ENCODE assay signal across 11 cellular contexts in the genomic region with DNA sequence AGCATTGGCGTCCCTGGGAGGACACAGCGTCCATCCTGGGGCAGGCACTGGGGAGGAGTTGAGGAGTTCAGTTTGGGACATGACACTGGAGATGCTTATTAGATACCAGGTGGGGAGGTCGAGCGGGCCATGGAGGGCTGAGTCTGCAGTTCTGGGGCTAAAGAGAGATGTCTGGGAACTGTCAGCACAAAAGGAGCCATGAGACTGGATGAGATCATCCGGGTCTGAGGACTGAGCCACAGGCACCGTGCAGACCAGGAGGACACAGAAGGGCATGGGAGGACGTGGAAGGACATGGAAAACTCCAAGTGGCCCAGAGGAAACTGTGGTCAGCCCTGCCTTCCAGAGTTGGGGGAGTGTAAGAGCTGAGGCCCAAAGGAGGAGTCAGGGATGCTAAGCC.
DNase-seq lines count a peak whose midpoint lies in the region; ATAC-seq lines count a peak whose summit lies in the region.
"Had no signal": no experiment of that assay in that cellular context is flagged by ENCODE, and none has a peak within 500 bp of the region (broad histone marks: within the 10 kb centered on the region; RNA-seq: fewer than 3 reads in every experiment).

No MANE protein-coding gene starts in this region.

- peaks cover 54% of the 10 kb centered on the region for H3K36me3 Mint-ChIP-seq in T-helper 1 cell treated with Interleukin-12 subunit alpha and Interleukin-12 subunit beta and Interleukin-4 antibody, amounts not matched to agents 30 μg/mL and 1 μg/mL, for 36 hours (ENCODE audit: low read depth)
- H3K36me3 Mint-ChIP-seq in activated CD4-positive, alpha-beta memory T cell treated with anti-CD3 and anti-CD28 coated beads, Interleukin-2, amount 10 ng/mL, durations not matched to agents 7 days and 5 days (ENCODE audit: low read depth): peaks cover 59% of the 10 kb centered on the region
- H3K36me3 Mint-ChIP-seq in immature natural killer cell: peaks cover 24 to 60% (median 24%) of the 10 kb centered on the region in 3 donors

- CTCF ChIA-PET in activated CD4-positive, alpha-beta memory T cell treated with anti-CD3 and anti-CD28 coated beads, Interleukin-2, amount 10 ng/mL, durations not matched to agents 7 days and 5 days (lab: Charles Lee): no interaction called here

- peak overlapping the region; percentile 37 for H3K27ac Mint-ChIP-seq in T-helper 1 cell treated with Interleukin-12 subunit alpha and Interleukin-12 subunit beta and Interleukin-4 antibody, amounts not matched to agents 30 μg/mL and 1 μg/mL, for 36 hours
- no peak overlapping the region for H3K27ac Mint-ChIP-seq in activated CD4-positive, alpha-beta memory T cell treated with anti-CD3 and anti-CD28 coated beads, Interleukin-2, amount 10 ng/mL, durations not matched to agents 7 days and 5 days
- peak overlapping the region; percentile 92 to 100 (median 100) for H3K27ac Mint-ChIP-seq in immature natural killer cell
- peak overlapping the region; percentile 8 to 77 for H3K27ac Mint-ChIP-seq in stimulated activated naive CD8-positive, alpha-beta T cell treated with anti-CD3 and anti-CD28 coated beads, Interleukin-15, amount 100 ng/mL, for 72 hours

- DNase-seq in T-helper 1 cell: no peak
- no peak for DNase-seq in activated CD4-positive, alpha-beta memory T cell treated with anti-CD3 and anti-CD28 coated beads, Interleukin-2, amount 10 ng/mL, durations not matched to agents 7 days and 5 days
- no peak for DNase-seq in immature natural killer cell
- DNase-seq in stimulated activated naive CD8-positive, alpha-beta T cell treated with anti-CD3 and anti-CD28 coated beads, Interleukin-15, amount 100 ng/mL, for 72 hours: no peak
- DNase-seq in foreskin melanocyte: no peak
- DNase-seq: 8988T, DMS153, NCI-H187 treated with DMSO at 0.1 percent for 48 hours had no signal

- no peaks in the 10 kb centered on the region for H3K27me3 Mint-ChIP-seq in T-helper 1 cell treated with Interleukin-12 subunit alpha and Interleukin-12 subunit beta and Interleukin-4 antibody, amounts not matched to agents 30 μg/mL and 1 μg/mL, for 36 hours (ENCODE audit: low read depth)
- H3K27me3 Mint-ChIP-seq in activated CD4-positive, alpha-beta memory T cell treated with anti-CD3 and anti-CD28 coated beads, Interleukin-2, amount 10 ng/mL, durations not matched to agents 7 days and 5 days: no peaks in the 10 kb centered on the region
- peaks cover 36 to 62% (median 49%) of the 10 kb centered on the region in 3 donors for H3K27me3 Mint-ChIP-seq in immature natural killer cell (ENCODE audit: low read depth in 3 of 3)
- no peaks in the 10 kb centered on the region for H3K27me3 Mint-ChIP-seq in stimulated activated naive CD8-positive, alpha-beta T cell treated with anti-CD3 and anti-CD28 coated beads, Interleukin-15, amount 100 ng/mL, for 72 hours

- ATAC-seq in stimulated activated naive CD8-positive, alpha-beta T cell treated with anti-CD3 and anti-CD28 coated beads, Interleukin-15, amount 100 ng/mL, for 72 hours: no peak
- ATAC-seq in HG03520 (IDR thresholded peaks at IDR 0.05; ENCODE audit: unreplicated experiment) (no peak), GM21367 (IDR thresholded peaks at IDR 0.05; ENCODE audit: unreplicated experiment) (no peak)

- H3K4me1 Mint-ChIP-seq in T-helper 1 cell treated with Interleukin-12 subunit alpha and Interleukin-12 subunit beta and Interleukin-4 antibody, amounts not matched to agents 30 μg/mL and 1 μg/mL, for 36 hours (ENCODE audit: low read depth): peaks cover 57% of the 10 kb centered on the region
- H3K4me1 Mint-ChIP-seq in activated CD4-positive, alpha-beta memory T cell treated with anti-CD3 and anti-CD28 coated beads, Interleukin-2, amount 10 ng/mL, durations not matched to agents 7 days and 5 days: peaks cover 74% of the 10 kb centered on the region
- H3K4me1 Mint-ChIP-seq in immature natural killer cell: peaks cover 80 to 85% of the 10 kb centered on the region in 2 donors
- H3K4me1 Mint-ChIP-seq in stimulated activated naive CD8-positive, alpha-beta T cell treated with anti-CD3 and anti-CD28 coated beads, Interleukin-15, amount 100 ng/mL, for 72 hours: peaks cover 72% of the 10 kb centered on the region

- H3K9me3 Mint-ChIP-seq in T-helper 1 cell treated with Interleukin-12 subunit alpha and Interleukin-12 subunit beta and Interleukin-4 antibody, amounts not matched to agents 30 μg/mL and 1 μg/mL, for 36 hours: no peaks in the 10 kb centered on the region
- no peaks in the 10 kb centered on the region for H3K9me3 Mint-ChIP-seq in activated CD4-positive, alpha-beta memory T cell treated with anti-CD3 and anti-CD28 coated beads, Interleukin-2, amount 10 ng/mL, durations not matched to agents 7 days and 5 days
- H3K9me3 Mint-ChIP-seq in immature natural killer cell: no peaks in the 10 kb centered on the region
- H3K9me3 Mint-ChIP-seq in stimulated activated naive CD8-positive, alpha-beta T cell treated with anti-CD3 and anti-CD28 coated beads, Interleukin-15, amount 100 ng/mL, for 72 hours: no peaks in the 10 kb centered on the region

- H3K4me3 Mint-ChIP-seq in T-helper 1 cell treated with Interleukin-12 subunit alpha and Interleukin-12 subunit beta and Interleukin-4 antibody, amounts not matched to agents 30 μg/mL and 1 μg/mL, for 36 hours: peak overlapping the region; percentile 66
- H3K4me3 Mint-ChIP-seq in activated CD4-positive, alpha-beta memory T cell treated with anti-CD3 and anti-CD28 coated beads, Interleukin-2, amount 10 ng/mL, durations not matched to agents 7 days and 5 days: peak overlapping the region; percentile 24
- H3K4me3 Mint-ChIP-seq in immature natural killer cell: peak overlapping the region; percentile 93 to 100 (median 99)
- H3K4me3 Mint-ChIP-seq in stimulated activated naive CD8-positive, alpha-beta T cell treated with anti-CD3 and anti-CD28 coated beads, Interleukin-15, amount 100 ng/mL, for 72 hours: peak overlapping the region; percentile 66 to 98

- POLR2A ChIA-PET in activated CD4-positive, alpha-beta memory T cell treated with anti-CD3 and anti-CD28 coated beads, Interleukin-2, amount 10 ng/mL, durations not matched to agents 7 days and 5 days (lab: Charles Lee): no interaction called here

Comparison
In these comparisons a context has a peak if more than half of its experiments do, and no peak if none do; other contexts are left out.
1. H3K4me3 Mint-ChIP-seq: peak in every context shown above with its lines; median percentile 99 in immature natural killer cell; 82 in stimulated activated naive CD8-positive, alpha-beta T cell treated with anti-CD3 and anti-CD28 coated beads, Interleukin-15, amount 100 ng/mL, for 72 hours; 66 in T-helper 1 cell treated with Interleukin-12 subunit alpha and Interleukin-12 subunit beta and Interleukin-4 antibody, amounts not matched to agents 30 μg/mL and 1 μg/mL, for 36 hours; 24 in activated CD4-positive, alpha-beta memory T cell treated with anti-CD3 and anti-CD28 coated beads, Interleukin-2, amount 10 ng/mL, durations not matched to agents 7 days and 5 days.